Comparison of ENCODE assay signal across 8 cellular contexts in the genomic region with DNA sequence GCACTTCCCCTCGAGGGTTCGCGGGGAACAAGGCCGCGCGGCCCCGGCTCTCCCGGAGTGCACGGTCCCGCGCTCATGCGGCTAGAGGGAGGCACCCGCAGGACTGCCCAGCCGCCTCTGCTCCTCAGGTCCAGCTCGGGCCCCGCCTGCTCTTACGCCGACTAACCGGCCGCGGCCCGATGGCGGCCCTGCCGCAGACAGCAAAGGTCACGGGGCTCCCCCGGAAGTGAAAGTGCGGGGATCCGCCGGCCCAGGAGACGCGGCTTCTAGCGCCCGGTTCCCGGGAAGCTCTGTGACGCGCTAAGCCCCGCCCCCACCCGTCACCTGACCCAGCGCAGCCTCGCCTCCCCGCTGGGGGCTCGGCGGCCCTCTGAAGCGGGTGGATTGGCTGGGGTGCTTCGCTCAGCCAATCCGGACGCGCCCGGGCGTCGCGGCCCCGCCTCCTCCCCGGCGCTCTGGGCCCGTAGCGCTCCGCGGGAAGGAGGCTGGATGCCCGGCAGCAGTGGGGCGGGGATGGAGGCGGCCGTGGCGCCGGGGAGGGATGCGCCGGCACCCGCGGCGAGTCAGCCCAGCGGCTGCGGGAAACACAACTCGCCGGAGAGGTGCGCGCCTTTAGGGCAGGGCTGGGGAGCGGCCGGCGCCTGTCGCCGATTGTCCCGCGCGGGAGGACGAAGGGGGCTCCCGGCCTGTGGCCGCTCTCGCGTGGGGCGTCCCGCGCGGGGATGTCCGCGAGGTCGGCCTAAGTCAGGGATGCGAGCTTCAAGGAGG. TPM values are rescaled to one million over a fixed set of nuclear protein-coding genes. Genes with fewer than 3 reads are reported as not detected.
DNase-seq lines count a peak whose midpoint lies in the region; ATAC-seq and TF ChIP-seq lines count a peak whose summit lies in the region.

A gene with protein sequence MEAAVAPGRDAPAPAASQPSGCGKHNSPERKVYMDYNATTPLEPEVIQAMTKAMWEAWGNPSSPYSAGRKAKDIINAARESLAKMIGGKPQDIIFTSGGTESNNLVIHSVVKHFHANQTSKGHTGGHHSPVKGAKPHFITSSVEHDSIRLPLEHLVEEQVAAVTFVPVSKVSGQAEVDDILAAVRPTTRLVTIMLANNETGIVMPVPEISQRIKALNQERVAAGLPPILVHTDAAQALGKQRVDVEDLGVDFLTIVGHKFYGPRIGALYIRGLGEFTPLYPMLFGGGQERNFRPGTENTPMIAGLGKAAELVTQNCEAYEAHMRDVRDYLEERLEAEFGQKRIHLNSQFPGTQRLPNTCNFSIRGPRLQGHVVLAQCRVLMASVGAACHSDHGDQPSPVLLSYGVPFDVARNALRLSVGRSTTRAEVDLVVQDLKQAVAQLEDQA (plus strand): TSS at position 460 of the 768 bp plus-strand sequence. CDS start 54 bp downstream, at position 514.

- peak within 1 kb of the TSS; percentile 82 to 89 for H3K27ac ChIP-seq in coronary artery

- peak within 1 kb of the TSS; percentile 95 for H3K27ac Mint-ChIP-seq in activated CD4-positive, alpha-beta T cell treated with anti-CD3 and anti-CD28 coated beads, Interleukin-2, amount 10 ng/mL, durations not matched to agents 24 days and 14 days

- no peaks in the 10 kb centered on the region for H3K27me3 ChIP-seq in BE2C

- DNase-seq in BE2C, result peak; percentile 99
- peak; percentile 100 for DNase-seq in GM19240 (ENCODE audit: insufficient read length, low spot score)
- DNase-seq in NCI-H526 treated with DMSO at 0.1 percent for 48 hours (lab: John Stamatoyannopoulos, UW), result peak; percentile 95
- peak; percentile 98 for DNase-seq in activated CD4-positive, alpha-beta T cell treated with anti-CD3 and anti-CD28 coated beads, Interleukin-2, amount 10 ng/mL, durations not matched to agents 24 days and 14 days
- DNase-seq in coronary artery (ENCODE audit: low spot score), result peak; percentile 99
- DNase-seq in left kidney (ENCODE audit: low read depth, low spot score), result peak; percentile 99
- DNase-seq in stimulated activated CD4-positive, alpha-beta T cell treated with anti-CD3 and anti-CD28 coated beads, Interleukin-2, amount 100 ng/mL, for 24 hours, result peak; percentile 96 to 97

- peaks cover 4% of the 10 kb centered on the region for H3K9me3 Mint-ChIP-seq in activated CD4-positive, alpha-beta T cell treated with anti-CD3 and anti-CD28 coated beads, Interleukin-2, amount 10 ng/mL, durations not matched to agents 24 days and 14 days

- H3K4me3 ChIP-seq in BE2C (ENCODE audit: low read depth, low read length), result peak within 1 kb of the TSS; percentile 99
- peak within 1 kb of the TSS; percentile 87 for H3K4me3 ChIP-seq in coronary artery

- TF ChIP-seq CTCF in BE2C (IDR thresholded peaks at IDR 0.05; ENCODE audit: low read depth, low read length) (no peak), coronary artery (IDR thresholded peaks at IDR 0.05) (no peak)

- peak within 1 kb of the TSS; percentile 91 for H3K4me3 Mint-ChIP-seq in activated CD4-positive, alpha-beta T cell treated with anti-CD3 and anti-CD28 coated beads, Interleukin-2, amount 10 ng/mL, durations not matched to agents 24 days and 14 days

- H3K9me3 ChIP-seq in BE2C, result no peaks in the 10 kb centered on the region

- peaks cover 44% of the 10 kb centered on the region for H3K4me1 Mint-ChIP-seq in activated CD4-positive, alpha-beta T cell treated with anti-CD3 and anti-CD28 coated beads, Interleukin-2, amount 10 ng/mL, durations not matched to agents 24 days and 14 days

- peaks cover 6% of the 10 kb centered on the region for H3K27me3 Mint-ChIP-seq in activated CD4-positive, alpha-beta T cell treated with anti-CD3 and anti-CD28 coated beads, Interleukin-2, amount 10 ng/mL, durations not matched to agents 24 days and 14 days

- peak; percentile 94 for ATAC-seq in HG03460 (IDR thresholded peaks at IDR 0.05; ENCODE audit: unreplicated experiment)

- no peaks in the 10 kb centered on the region for H3K4me1 ChIP-seq in BE2C

- H3K36me3 Mint-ChIP-seq in activated CD4-positive, alpha-beta T cell treated with anti-CD3 and anti-CD28 coated beads, Interleukin-2, amount 10 ng/mL, durations not matched to agents 24 days and 14 days (ENCODE audit: low read depth), result peaks cover 41% of the 10 kb centered on the region

- H3K36me3 ChIP-seq in BE2C, result peaks cover 15% of the 10 kb centered on the region

- intact Hi-C loops in activated CD4-positive, alpha-beta T cell treated with anti-CD3 and anti-CD28 coated beads, Interleukin-2, amount 10 ng/mL, durations not matched to agents 24 days and 14 days (cut with micrococcal nuclease), result loop anchor here (1.0 to 5.0 kb wide), 6 partner anchors 33 to 363 kb away; partner anchors contain the start of gene ILKAP

RNA-seq across cellular contexts. Expression of the gene that starts here (rescaled TPM):
- 63.6 TPM for polyA plus RNA-seq in BE2C (2012; ENCODE audit: insufficient read depth, insufficient read length, low read depth)
- 109 TPM in 2 replicates for total RNA-seq in activated CD4-positive, alpha-beta T cell treated with anti-CD3 and anti-CD28 coated beads, Interleukin-2, amount 10 ng/mL, durations not matched to agents 24 days and 14 days

Comparison
In these comparisons a context has a peak if more than half of its experiments do, and no peak if none do; other contexts are left out.
1. Peak in every context shown above with its lines: DNase-seq, ATAC-seq, H3K4me3 ChIP-seq and H3K27ac ChIP-seq.